9 cellular contexts compared by ENCODE assay signal in genomic region chr1:237124856-237125462, GRCh38.
DNase-seq lines count a peak whose midpoint lies in the region; ATAC-seq and TF ChIP-seq lines count a peak whose summit lies in the region.
"Had no signal": no experiment of that assay in that cellular context is flagged by ENCODE, and none has a peak within 500 bp of the region (broad histone marks: within the 10 kb centered on the region; RNA-seq: fewer than 3 reads in every experiment).

No MANE protein-coding gene starts in this region.

- no peak overlapping the region for H3K4me3 Mint-ChIP-seq in glutamatergic neuron (ENCODE audit: unreplicated experiment)

- no peaks in the 10 kb centered on the region for H3K9me2 ChIP-seq in OCI-LY7 (ENCODE audit: insufficient read depth, low read length)

- H3K36me3 ChIP-seq in A673 (ENCODE audit: insufficient read depth, low read length, poor library complexity, severe bottlenecking) (no peaks in the 10 kb centered on the region), OCI-LY7 (ENCODE audit: insufficient read depth, low read length) (no peaks in the 10 kb centered on the region)

- no peaks in the 10 kb centered on the region for H3K27me3 ChIP-seq in A673 (replicated peaks; ENCODE audit: insufficient read depth, low read depth, low read length, poor library complexity)

- no peak overlapping the region for H3K4me3 ChIP-seq in A673 (ENCODE audit: low read depth, low read length, poor library complexity, severe bottlenecking)
- no peak overlapping the region for H3K4me3 ChIP-seq in OCI-LY7 (ENCODE audit: low read depth, low read length, poor library complexity, severe bottlenecking)

- CTCF ChIA-PET in A673 (lab: Charles Lee) = no interaction called here
- CTCF ChIA-PET in OCI-LY7 (lab: Charles Lee; ENCODE audit: unreplicated experiment) = no interaction called here

- peaks cover 11% of the 10 kb centered on the region for H3K9me3 Mint-ChIP-seq in glutamatergic neuron (ENCODE audit: unreplicated experiment)

- H3K4me2 ChIP-seq in OCI-LY7 (ENCODE audit: low read length) = no peak overlapping the region

- H3K9me3 ChIP-seq in A673 (ENCODE audit: low read depth, low read length, poor library complexity, severe bottlenecking) = no peaks in the 10 kb centered on the region
- no peaks in the 10 kb centered on the region for H3K9me3 ChIP-seq in OCI-LY7 (ENCODE audit: low read length)

- peaks cover 21% of the 10 kb centered on the region for H3K36me3 Mint-ChIP-seq in glutamatergic neuron (ENCODE audit: unreplicated experiment)

- BruUV-seq in A673 (replicated peaks; lab: Mats Ljungman, UMichigan) (no TSS peak), OCI-LY7 (replicated peaks; lab: Mats Ljungman, UMichigan) (no TSS peak)

- H4K20me1 ChIP-seq in OCI-LY7 (ENCODE audit: insufficient read depth, low read length) = no peaks in the 10 kb centered on the region

- H3K27ac ChIP-seq in A673 (ENCODE audit: low read depth, low read length, poor library complexity, severe bottlenecking) (no peak overlapping the region), OCI-LY7 (ENCODE audit: low read depth, low read length, poor library complexity, severe bottlenecking) (no peak overlapping the region)

- peak; percentile 45 for DNase-seq in A673 (ENCODE audit: low spot score)
- DNase-seq in OCI-LY7 (ENCODE audit: low spot score) = peak; percentile 19
- DNase-seq in glutamatergic neuron = no peak
- no peak for DNase-seq in activated gamma-delta T cell (lab: John Stamatoyannopoulos, UW)
- DNase-seq in COLO668 (lab: John Stamatoyannopoulos, UW; ENCODE audit: unreplicated experiment) = no peak
- DNase-seq: GF-D8 had no signal

- intact Hi-C loops in A673 (cut with micrococcal nuclease; ENCODE audit: unreplicated experiment) = no loop called here
- intact Hi-C loops in OCI-LY7 (cut with micrococcal nuclease; ENCODE audit: unreplicated experiment) = loop anchor here (5.0 to 10.0 kb wide), 2 partner anchors 370 to 1023 kb away; no protein-coding TSS in a partner anchor

- ATAC-seq in GM18907 (IDR thresholded peaks at IDR 0.05; ENCODE audit: unreplicated experiment) = peak; percentile 49
- no peak for ATAC-seq in GM18498 (IDR thresholded peaks at IDR 0.05; ENCODE audit: unreplicated experiment)
- no peak for ATAC-seq in GM21619 (IDR thresholded peaks at IDR 0.05; ENCODE audit: unreplicated experiment)

- peaks cover 5% of the 10 kb centered on the region for H3K27me3 Mint-ChIP-seq in glutamatergic neuron (ENCODE audit: unreplicated experiment)

- H3K27ac Mint-ChIP-seq in glutamatergic neuron (ENCODE audit: unreplicated experiment) = no peak overlapping the region

- no peaks in the 10 kb centered on the region for H3K4me1 Mint-ChIP-seq in glutamatergic neuron (ENCODE audit: low read depth, unreplicated experiment)

- TF ChIP-seq CTCF in A673 (conservative IDR thresholded peaks at IDR 0.05; ENCODE audit: low read depth, low read length) (peak; percentile 68), OCI-LY7 (conservative IDR thresholded peaks at IDR 0.05; ENCODE audit: low read length) (peak; percentile 84), glutamatergic neuron (IDR thresholded peaks at IDR 0.05; ENCODE audit: partially characterized antibody, unreplicated experiment) (peak; percentile 52)

- no peaks in the 10 kb centered on the region for H3K79me2 ChIP-seq in OCI-LY7 (ENCODE audit: insufficient read depth, low read depth, low read length)

- POLR2A ChIA-PET in A673 (lab: Charles Lee; ENCODE audit: low non-redundant PET) = no interaction called here
- POLR2A ChIA-PET in OCI-LY7 (lab: Charles Lee) = no interaction called here

- H3K4me1 ChIP-seq in A673 (ENCODE audit: insufficient read depth, low read length, poor library complexity, severe bottlenecking) = no peaks in the 10 kb centered on the region
- no peaks in the 10 kb centered on the region for H3K4me1 ChIP-seq in OCI-LY7 (ENCODE audit: insufficient read depth, low read length, poor library complexity, severe bottlenecking)

- H2AFZ ChIP-seq in OCI-LY7 (ENCODE audit: low read length) = no peak overlapping the region

Comparison
In these comparisons a context has a peak if more than half of its experiments do, and no peak if none do; other contexts are left out.
1. DNase-seq: peak in A673 (single experiment) and OCI-LY7 (single experiment); none in glutamatergic neuron (single experiment), activated gamma-delta T cell (single experiment) and COLO668 (single experiment).
2. Peak in every context shown above with its lines, with median percentiles within 50 percentile points of each other: CTCF ChIP-seq.